24 cellular contexts compared by ENCODE assay signal in the genomic region with DNA sequence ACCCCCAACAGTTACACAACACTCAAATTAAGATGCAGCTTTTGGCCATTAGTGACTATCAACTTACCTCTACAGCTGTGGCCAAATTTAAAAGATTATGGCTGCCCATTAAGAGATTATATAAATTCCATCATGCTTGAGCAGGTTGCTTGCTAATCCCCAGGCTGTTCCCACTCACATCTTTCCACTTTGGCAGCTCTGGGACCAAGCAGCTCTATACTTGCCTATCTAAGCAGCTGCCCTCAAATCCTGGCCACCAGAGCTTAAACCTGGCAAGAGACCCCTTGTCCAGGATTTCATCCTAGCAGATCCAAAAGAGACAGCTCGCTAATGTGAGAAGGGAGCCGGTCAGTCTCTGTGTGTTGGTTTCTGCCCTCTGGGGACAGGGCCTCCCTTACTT.
"Had no signal": no experiment of that assay in that cellular context is flagged by ENCODE, and none has a peak within 500 bp of the region (broad histone marks: within the 10 kb centered on the region; RNA-seq: fewer than 3 reads in every experiment).

No MANE protein-coding gene starts in this region.

- H3K4me3 ChIP-seq: lower lobe of right lung, stomach, vagina had no signal

- ATAC-seq: activated CD8-positive, alpha-beta T cell treated with anti-CD3 and anti-CD28 coated beads for 36 hours; activated T-helper 17 cell treated with anti-CD3 and anti-CD28 coated beads, Interleukin-2, amount 50 U/mL, for 72 hours; left colon; lower lobe of right lung; natural killer cell treated with Interleukin-12 subunit alpha and Interleukin-12 subunit beta and Interleukin-15 and Interleukin-18, amount 100 ng/mL, for 72 hours had no signal

- DNase-seq: activated CD4-positive, alpha-beta T cell treated with anti-CD3 and anti-CD28 coated beads, Interleukin-2, amount 10 ng/mL, durations not matched to agents 24 days and 14 days; activated CD4-positive, CD25-positive, alpha-beta regulatory T cell; activated CD8-positive, alpha-beta T cell treated with anti-CD3 and anti-CD28 coated beads for 36 hours; activated naive CD4-positive, alpha-beta T cell; activated T-cell treated with anti-CD3 and anti-CD28 coated beads, Interleukin-2, amount 50 U/mL, for 1 hour; brain microvascular endothelial cell; cortex of kidney; erythroblast; foreskin melanocyte; glutamatergic neuron; hypothalamus; islet precursor cell; left colon; lower lobe of right lung; occipital lobe; posterior cingulate gyrus; stimulated activated CD4-positive, alpha-beta T cell treated with anti-CD3 and anti-CD28 coated beads, Interleukin-12 subunit alpha, Interleukin-12 subunit beta, amount 100 ng/mL, for 4 hours; stimulated activated CD4-positive, alpha-beta T cell treated with anti-CD3 and anti-CD28 coated beads, Interleukin-2, amount 100 ng/mL, for 24 hours; T-helper 9 cell; trophoblast cell had no signal
